Comparison of ENCODE assay signal across 9 cellular contexts in genomic region chr6:135052939-135053338, GRCh38. TPM values are rescaled to one million over a fixed set of nuclear protein-coding genes. Genes with fewer than 3 reads are reported as not detected.
DNase-seq lines count a peak whose midpoint lies in the region; ATAC-seq and TF ChIP-seq lines count a peak whose summit lies in the region.
"Had no signal": no experiment of that assay in that cellular context is flagged by ENCODE, and none has a peak within 500 bp of the region (broad histone marks: within the 10 kb centered on the region; RNA-seq: fewer than 3 reads in every experiment).

No MANE protein-coding gene starts in this region.

- peaks cover 26% of the 10 kb centered on the region for H3K4me1 ChIP-seq in left ventricle myocardium inferior
- H3K4me1 ChIP-seq in thymus (ENCODE audit: control insufficient read depth, insufficient read depth, low read length) = peaks cover 12% of the 10 kb centered on the region

- intact Hi-C loops in left ventricle myocardium inferior (cut with micrococcal nuclease) (no loop called here), Right ventricle myocardium inferior (cut with DNase I) (no loop called here)

- H3K27ac ChIP-seq in left ventricle myocardium inferior (replicated peaks) (no peak overlapping the region), thymus (ENCODE audit: low read depth) (no peak overlapping the region)
- H3K27ac ChIP-seq: epithelial cell of prostate had no signal

- H3K27ac Mint-ChIP-seq in T-cell = peak overlapping the region; percentile 4 to 98

- no peaks in the 10 kb centered on the region for H3K27me3 Mint-ChIP-seq in T-cell

- peaks cover 27% of the 10 kb centered on the region for H3K36me3 Mint-ChIP-seq in T-cell

- peak overlapping the region; percentile 92 to 100 (median 99) for H3K4me3 Mint-ChIP-seq in T-cell

- ATAC-seq in Right ventricle myocardium inferior (no peak), T-cell (replicated peaks in 1 of 4) (no peak), GM21423 (IDR thresholded peaks at IDR 0.05; ENCODE audit: unreplicated experiment) (no peak)

- H3K36me3 ChIP-seq in left ventricle myocardium inferior (peaks cover 14% of the 10 kb centered on the region), thymus (ENCODE audit: control insufficient read depth, insufficient read depth) (peaks cover 16% of the 10 kb centered on the region)

- H3K9me3 ChIP-seq in left ventricle myocardium inferior (replicated peaks) (no peaks in the 10 kb centered on the region), thymus (ENCODE audit: control insufficient read depth) (no peaks in the 10 kb centered on the region)

- 79% methylated on average over 3 of the region's 3 CpGs for WGBS in thymus

- H3K27me3 ChIP-seq in left ventricle myocardium inferior (ENCODE audit: low read depth) = no peaks in the 10 kb centered on the region
- H3K27me3 ChIP-seq in thymus (ENCODE audit: control insufficient read depth, insufficient read depth) = no peaks in the 10 kb centered on the region

- no peak for DNase-seq in left ventricle myocardium inferior
- no peak for DNase-seq in Right ventricle myocardium inferior (ENCODE audit: missing footprints)
- DNase-seq in T-cell = no peak
- DNase-seq in fibroblast of mammary gland (ENCODE audit: low read depth) = peak; percentile 18
- DNase-seq in islet precursor cell = no peak
- no peak for DNase-seq in SKM-1 (lab: John Stamatoyannopoulos, UW; ENCODE audit: unreplicated experiment)

- H3K4me3 ChIP-seq in left ventricle myocardium inferior (peak overlapping the region; percentile 83), fibroblast of mammary gland (ENCODE audit: control insufficient read depth, low read depth, low read length) (peak overlapping the region; percentile 85), thymus (ENCODE audit: low read length) (peak overlapping the region; percentile 95)

- TF ChIP-seq CTCF in left ventricle myocardium inferior (IDR thresholded peaks at IDR 0.05; ENCODE audit: borderline replicate concordance) (no peak), fibroblast of mammary gland (conservative IDR thresholded peaks at IDR 0.05; ENCODE audit: control insufficient read depth, insufficient read depth, low read depth, low read length) (no peak)

- CTCF ChIA-PET in T-cell (lab: Charles Lee) = no interaction called here

- POLR2A ChIA-PET in T-cell (lab: Charles Lee) = interaction anchor here (0.8 to 1.1 kb wide), 3 partner anchors 12 to 34 kb away, joined by 3 to 6 read pairs (median 4); no protein-coding TSS in a partner anchor

- no peaks in the 10 kb centered on the region for H3K9me3 Mint-ChIP-seq in T-cell

- peaks cover 54 to 56% (median 55%) of the 10 kb centered on the region in 3 donors for H3K4me1 Mint-ChIP-seq in T-cell

RNA-seq across cellular contexts. Expression of gene HBS1L, which starts 1.7 kb away (rescaled TPM):
- total RNA-seq in left ventricle myocardium inferior = 87.1 TPM
- total RNA-seq in Right ventricle myocardium inferior = 95.1 TPM
- 100 to 1,000 TPM in 1 of 5 donors, 10 to 100 TPM in 4; 51.4 to 112 (median 69.7) TPM for total RNA-seq in T-cell
- 49.4 TPM for polyA plus RNA-seq in thymus
